16 cellular contexts compared by ENCODE assay signal in the genomic region with DNA sequence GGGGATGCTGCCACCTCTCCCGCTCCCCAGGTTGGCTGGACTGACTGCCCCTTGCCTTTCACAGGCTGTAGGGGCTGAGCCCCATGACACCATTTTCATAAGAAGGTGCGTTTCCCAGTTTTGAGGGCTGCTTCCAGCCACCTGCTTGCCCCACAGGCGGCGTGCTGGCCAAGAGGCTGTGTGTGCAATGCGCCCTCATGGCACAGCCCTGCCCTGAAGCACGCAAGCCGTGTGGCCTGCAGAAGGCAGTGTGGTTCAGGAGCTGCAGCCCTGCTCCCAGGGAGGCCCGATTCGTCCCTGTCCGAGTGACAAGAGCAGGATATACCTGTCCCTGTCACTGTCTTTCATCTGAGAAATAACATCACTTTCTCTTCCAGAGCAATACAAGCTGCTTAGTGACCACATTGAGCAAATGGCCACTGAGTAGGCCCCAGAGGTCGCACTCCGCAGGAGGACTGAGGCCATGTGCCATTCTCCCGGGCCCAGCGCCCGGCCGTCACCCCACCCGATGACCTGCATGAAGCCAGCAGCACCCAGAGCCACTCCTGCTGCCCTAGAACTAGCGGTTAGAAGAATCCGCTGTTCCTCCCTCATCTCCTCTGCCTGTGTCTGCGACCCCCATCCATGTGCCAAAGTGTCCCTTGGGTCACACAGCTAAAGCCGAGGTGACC. TPM values are rescaled to one million over a fixed set of nuclear protein-coding genes. Genes with fewer than 3 reads are reported as not detected.
DNase-seq lines count a peak whose midpoint lies in the region; ATAC-seq and TF ChIP-seq lines count a peak whose summit lies in the region.
"Had no signal": no experiment of that assay in that cellular context is flagged by ENCODE, and none has a peak within 500 bp of the region (broad histone marks: within the 10 kb centered on the region; RNA-seq: fewer than 3 reads in every experiment).

No MANE protein-coding gene starts in this region.

- peaks cover 14% of the 10 kb centered on the region for H3K4me1 ChIP-seq in neural progenitor cell

- peaks cover 4% of the 10 kb centered on the region for H3K27me3 Mint-ChIP-seq in neural progenitor cell (ENCODE audit: insufficient read depth, low read depth)
- H3K27me3 Mint-ChIP-seq: CD4-positive, CD25-positive, alpha-beta regulatory T cell had no signal

- H3K27ac ChIP-seq in neural progenitor cell: no peak overlapping the region
- H3K27ac ChIP-seq: 22Rv1, BLaER1, HL-60 had no signal

- H3K36me3 Mint-ChIP-seq in neural progenitor cell: no peaks in the 10 kb centered on the region
- H3K36me3 Mint-ChIP-seq: CD4-positive, CD25-positive, alpha-beta regulatory T cell had no signal

- H3K9me3 ChIP-seq in neural progenitor cell (ENCODE audit: low read depth): no peaks in the 10 kb centered on the region
- H3K9me3 ChIP-seq: BLaER1, HAP-1 had no signal

- H3K27me3 ChIP-seq in neural progenitor cell: peaks cover 17% of the 10 kb centered on the region

- H3K9me3 Mint-ChIP-seq in neural progenitor cell: no peaks in the 10 kb centered on the region
- H3K9me3 Mint-ChIP-seq: CD4-positive, CD25-positive, alpha-beta regulatory T cell had no signal

- in situ Hi-C loops in G401 (cut with HindIII; ENCODE audit: low sequenced_read_pairs): no loop called here

- peaks cover 5% of the 10 kb centered on the region for H4K20me1 ChIP-seq in neural progenitor cell (ENCODE audit: low read depth)
- H4K20me1 ChIP-seq: BLaER1 had no signal

- H3K27ac Mint-ChIP-seq in neural progenitor cell: no peak overlapping the region
- H3K27ac Mint-ChIP-seq: CD4-positive, CD25-positive, alpha-beta regulatory T cell had no signal

- no peak overlapping the region for H2AFZ ChIP-seq in neural progenitor cell (replicated peaks)

- H3K9ac ChIP-seq in neural progenitor cell: no peak overlapping the region
- H3K9ac ChIP-seq: BLaER1 had no signal

- peak; percentile 29 to 71 for DNase-seq in NCI-H524 (lab: John Stamatoyannopoulos, UW)
- DNase-seq in NCI-H524 treated with DMSO at 0.1 percent for 48 hours (lab: John Stamatoyannopoulos, UW): no peak
- peak; percentile 75 for DNase-seq in G401 (ENCODE audit: low spot score)
- peak; percentile 71 for DNase-seq in cerebellum (ENCODE audit: low spot score)
- DNase-seq in neural progenitor cell (ENCODE audit: low spot score): no peak
- DNase-seq in activated T-cell treated with anti-CD3 and anti-CD28 coated beads for 4 hours: no peak
- DNase-seq in hippocampal formation (lab: John Stamatoyannopoulos, UW): no peak
- DNase-seq: AML-193; CD4-positive, CD25-positive, alpha-beta regulatory T cell; DMS79; GOT3 had no signal

- H3K79me2 ChIP-seq in neural progenitor cell (ENCODE audit: low read depth): no peaks in the 10 kb centered on the region

- no peak for ATAC-seq in GM21528 (IDR thresholded peaks at IDR 0.05; ENCODE audit: low FRiP score, unreplicated experiment)

- H3K4me3 Mint-ChIP-seq in neural progenitor cell: peak overlapping the region; percentile 30
- H3K4me3 Mint-ChIP-seq: CD4-positive, CD25-positive, alpha-beta regulatory T cell had no signal

- H3K4me3 ChIP-seq in neural progenitor cell: no peak overlapping the region
- H3K4me3 ChIP-seq: BLaER1, HAP-1 had no signal

- no peaks in the 10 kb centered on the region for H3K36me3 ChIP-seq in neural progenitor cell
- H3K36me3 ChIP-seq: BLaER1, HAP-1 had no signal

- H3K4me1 Mint-ChIP-seq in neural progenitor cell: peaks cover 37% of the 10 kb centered on the region

- H3F3A ChIP-seq in neural progenitor cell (ENCODE audit: low read depth): peaks cover 18% of the 10 kb centered on the region

- H3K4me2 ChIP-seq in neural progenitor cell: no peak overlapping the region

- no peak for TF ChIP-seq CTCF in neural progenitor cell (IDR thresholded peaks at IDR 0.05)

RNA-seq across cellular contexts. Expression of gene CIBAR2, which starts 24.2 kb away (rescaled TPM):
- 0.37 and 0.51 TPM in 2 replicates for total RNA-seq in G401 (2014; rRNA removed; shearing (Covaris generic))
- total RNA-seq in cerebellum: not detected
- total RNA-seq in neural progenitor cell (ENCODE audit: low replicate concordance): 0.43 TPM in 1 of 2 replicates, not detected in the other
- total RNA-seq: CD4-positive, CD25-positive, alpha-beta regulatory T cell had no signal

Comparison
In these comparisons a context has a peak if more than half of its experiments do, and no peak if none do; other contexts are left out.
1. DNase-seq: peak in NCI-H524 (2 of 2), G401 (single experiment) and cerebellum (single experiment); none in NCI-H524 treated with DMSO at 0.1 percent for 48 hours (single experiment), neural progenitor cell (single experiment), activated T-cell treated with anti-CD3 and anti-CD28 coated beads for 4 hours (single experiment) and hippocampal formation (0 of 2).